In the genomic region with DNA sequence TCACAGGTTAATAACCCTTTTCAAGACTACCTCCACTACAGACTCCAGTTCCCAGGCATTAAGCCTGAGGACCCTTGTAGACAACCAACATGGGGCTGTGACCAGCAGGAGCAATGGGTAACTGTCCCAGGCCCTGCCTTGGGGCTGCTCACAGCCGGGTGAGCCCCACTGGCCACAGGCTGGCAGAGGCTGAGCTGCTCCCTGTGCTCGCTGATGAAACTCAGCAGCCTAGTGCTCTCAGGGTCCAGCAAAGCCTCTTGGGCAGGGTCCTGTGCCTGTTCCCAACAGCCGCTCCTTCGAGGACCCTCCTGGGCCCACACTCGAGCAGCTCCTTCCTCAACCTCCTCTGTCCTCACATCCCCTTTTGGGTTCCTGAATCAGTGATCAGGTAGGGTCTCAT, we compare ENCODE assay signal across 18 cellular contexts.
DNase-seq lines count a peak whose midpoint lies in the region; ATAC-seq, FAIRE-seq and TF ChIP-seq lines count a peak whose summit lies in the region.
"Had no signal": no experiment of that assay in that cellular context is flagged by ENCODE, and none has a peak within 500 bp of the region (broad histone marks: within the 10 kb centered on the region; RNA-seq: fewer than 3 reads in every experiment).

No MANE protein-coding gene starts in this region.

- peaks cover 25 to 67% (median 53%) of the 10 kb centered on the region in 10 experiments for H3K4me1 ChIP-seq in BLaER1 treated with 17β-estradiol and CSF1 and Interleukin-3, amounts not matched to agents 10 nM and 100 nM
- no peaks in the 10 kb centered on the region for H3K4me1 ChIP-seq in esophagus muscularis mucosa
- H3K4me1 ChIP-seq in lower lobe of right lung = no peaks in the 10 kb centered on the region
- H3K4me1 ChIP-seq: BE2C had no signal

- WGBS in esophagus muscularis mucosa = 73% methylated on average over 5 of the region's 5 CpGs

- FAIRE-seq in GM12891 (lab: Jason Lieb, UNC) = no peak
- FAIRE-seq: D721Med, HTR-8/SVneo had no signal

- intact Hi-C loops in esophagus muscularis mucosa (cut with DNase I) (no loop called here), lower lobe of right lung (cut with DNase I) (no loop called here)

- no peak for TF ChIP-seq EP300 in esophagus muscularis mucosa (IDR thresholded peaks at IDR 0.05)

- DNase-seq in GM12891 (ENCODE audit: insufficient read length, low spot score) (no peak), esophagus muscularis mucosa (ENCODE audit: extremely low spot score) (peak; percentile 79), lower lobe of right lung (no peak)
- DNase-seq: BE2C; CD4-positive, CD25-positive, alpha-beta regulatory T cell; CD8-positive, alpha-beta memory T cell; COR-L47; GDM1; GM23248; HCEC 1CT; IMR-90; Karpas-422; KBM-7 had no signal

- no peaks in the 10 kb centered on the region for H3K9me3 ChIP-seq in BLaER1 treated with 17β-estradiol and CSF1 and Interleukin-3, amounts not matched to agents 10 nM and 100 nM (replicated peaks in 1 of 11)
- no peaks in the 10 kb centered on the region for H3K9me3 ChIP-seq in esophagus muscularis mucosa
- no peaks in the 10 kb centered on the region for H3K9me3 ChIP-seq in lower lobe of right lung
- H3K9me3 ChIP-seq: BE2C had no signal

- peak overlapping the region; percentile 58 to 84 (median 72) for H3K4me2 ChIP-seq in BLaER1 treated with 17β-estradiol and CSF1 and Interleukin-3, amounts not matched to agents 10 nM and 100 nM

- H3K4me3 ChIP-seq in BLaER1 treated with 17β-estradiol and CSF1 and Interleukin-3, amounts not matched to agents 10 nM and 100 nM = no peak overlapping the region
- H3K4me3 ChIP-seq in esophagus muscularis mucosa (no peak overlapping the region), lower lobe of right lung (no peak overlapping the region)
- H3K4me3 ChIP-seq: GM23248 had no signal

- no peak for ATAC-seq in GM19467 (IDR thresholded peaks at IDR 0.05; ENCODE audit: unreplicated experiment)
- ATAC-seq in lower lobe of right lung = no peak
- ATAC-seq in HG03571 (IDR thresholded peaks at IDR 0.05; ENCODE audit: unreplicated experiment) = no peak

- H3K36me3 ChIP-seq in BLaER1 treated with 17β-estradiol and CSF1 and Interleukin-3, amounts not matched to agents 10 nM and 100 nM = no peaks in the 10 kb centered on the region
- H3K36me3 ChIP-seq in esophagus muscularis mucosa (no peaks in the 10 kb centered on the region), lower lobe of right lung (no peaks in the 10 kb centered on the region)
- H3K36me3 ChIP-seq: BE2C had no signal

- H4K20me1 ChIP-seq in BLaER1 treated with 17β-estradiol and CSF1 and Interleukin-3, amounts not matched to agents 10 nM and 100 nM = peaks cover 0 to 5% (median 0%) of the 10 kb centered on the region in 11 experiments; a peak in 1 of 22 replicates

- TF ChIP-seq CTCF in esophagus muscularis mucosa (IDR thresholded peaks at IDR 0.05) (no peak), lower lobe of right lung (IDR thresholded peaks at IDR 0.05) (no peak)

- H3K27ac ChIP-seq in BLaER1 treated with 17β-estradiol and CSF1 and Interleukin-3, amounts not matched to agents 10 nM and 100 nM = peak overlapping the region in 4 of 11 experiments; percentile 16 to 39 (median 18); a peak in 4 of 22 replicates
- H3K27ac ChIP-seq in esophagus muscularis mucosa (replicated peaks in 1 of 4) = no peak overlapping the region
- H3K27ac ChIP-seq in lower lobe of right lung = no peak overlapping the region
- H3K27ac ChIP-seq: GM23248 had no signal

- peaks cover 0 to 8% (median 0%) of the 10 kb centered on the region in 11 experiments; a peak in 2 of 22 replicates for H3K27me3 ChIP-seq in BLaER1 treated with 17β-estradiol and CSF1 and Interleukin-3, amounts not matched to agents 10 nM and 100 nM
- H3K27me3 ChIP-seq in esophagus muscularis mucosa (peaks cover 0 to 61% (median 2%) of the 10 kb centered on the region in 4 donors), lower lobe of right lung (ENCODE audit: low read depth) (peaks cover 17% of the 10 kb centered on the region)

- TF ChIP-seq POLR2A in GM12891 (IDR thresholded peaks at IDR 0.05; ENCODE audit: low read depth, low read length) (no peak), esophagus muscularis mucosa (IDR thresholded peaks at IDR 0.05; ENCODE audit: low read depth) (no peak)

- no peak overlapping the region for H3K9ac ChIP-seq in BLaER1 treated with 17β-estradiol and CSF1 and Interleukin-3, amounts not matched to agents 10 nM and 100 nM
- H3K9ac ChIP-seq: GM23248 had no signal

TF ChIP-seq in GM12891, 5 proteins besides CTCF, POLR2A, EP300 and RAD21:
- TF ChIP-seq SPI1 (IDR thresholded peaks at IDR 0.05; ENCODE audit: low read depth, low read length) = 0 out of 2 replicates have a peak, but pooled peaks have one; percentile 10
- no peak for TF ChIP-seq POLR2AphosphoS5 (IDR thresholded peaks at IDR 0.05; ENCODE audit: low read depth, low read length)
